In genomic region chr2:199470672-199471442, GRCh38 we compare ENCODE assay signal across 13 cellular contexts. TPM values are rescaled to one million over a fixed set of nuclear protein-coding genes. Genes with fewer than 3 reads are reported as not detected.
DNase-seq lines count a peak whose midpoint lies in the region; ATAC-seq and TF ChIP-seq lines count a peak whose summit lies in the region.
"Had no signal": no experiment of that assay in that cellular context is flagged by ENCODE, and none has a peak within 500 bp of the region (broad histone marks: within the 10 kb centered on the region; RNA-seq: fewer than 3 reads in every experiment).

No MANE protein-coding gene starts in this region.

- TF ChIP-seq CTCF in Panc1 (IDR thresholded peaks at IDR 0.05) (no peak), foreskin keratinocyte (conservative IDR thresholded peaks at IDR 0.05) (no peak), progenitor cell of endocrine pancreas (IDR thresholded peaks at IDR 0.05; ENCODE audit: unreplicated experiment) (no peak)

- H3K27ac ChIP-seq in Panc1 (ENCODE audit: low read length) (no peak overlapping the region), foreskin keratinocyte (no peak overlapping the region)
- H3K27ac ChIP-seq: esophagus squamous epithelium had no signal

- no peaks in the 10 kb centered on the region for H3K36me3 Mint-ChIP-seq in progenitor cell of endocrine pancreas (ENCODE audit: insufficient read depth)
- H3K36me3 Mint-ChIP-seq: CD8-positive, alpha-beta memory T cell had no signal

- peaks cover 12% of the 10 kb centered on the region for H3K4me1 Mint-ChIP-seq in progenitor cell of endocrine pancreas (ENCODE audit: low read depth)

- in situ Hi-C loops in Panc1 (cut with HindIII; ENCODE audit: low pct_unique_long_range_greater_than_20kb, low sequenced_read_pairs) = no loop called here

- H3K36me3 ChIP-seq in Panc1 (ENCODE audit: control insufficient read depth, insufficient read depth, low read length) = no peaks in the 10 kb centered on the region
- H3K36me3 ChIP-seq: esophagus squamous epithelium had no signal

- POLR2A ChIA-PET in Panc1 (lab: Charles Lee) = no interaction called here

- DNase-seq in DMS53 treated with DMSO at 0.1 percent for 48 hours (lab: John Stamatoyannopoulos, UW; ENCODE audit: unreplicated experiment) (peak; percentile 16), Panc1 (ENCODE audit: low read depth, low spot score) (no peak), foreskin keratinocyte (no peak), progenitor cell of endocrine pancreas (ENCODE audit: low spot score, unreplicated experiment) (no peak), NCI-H128 (lab: John Stamatoyannopoulos, UW; ENCODE audit: unreplicated experiment) (no peak), AG20443 (ENCODE audit: low spot score) (no peak)
- DNase-seq: activated CD4-positive, CD25-positive, alpha-beta regulatory T cell treated with anti-CD3 and anti-CD28 coated beads, Interleukin-2, amount 50 U/mL, for 72 hours; CD8-positive, alpha-beta memory T cell; esophagus squamous epithelium had no signal

- H3K27me3 ChIP-seq in Panc1 (ENCODE audit: control insufficient read depth, insufficient read depth, low read length) = peaks cover 4% of the 10 kb centered on the region; the same call in 1 of the 2 replicates
- peaks cover 95% of the 10 kb centered on the region for H3K27me3 ChIP-seq in foreskin keratinocyte

- H3K4me1 ChIP-seq in Panc1 (ENCODE audit: control insufficient read depth, insufficient read depth, low read length) (no peaks in the 10 kb centered on the region), foreskin keratinocyte (no peaks in the 10 kb centered on the region)

- intact Hi-C loops in Panc1 (cut with micrococcal nuclease; ENCODE audit: unreplicated experiment) = no loop called here

- H3K4me3 ChIP-seq in Panc1 (ENCODE audit: low read depth in 2 of 2, low read length in 2 of 2) = peak overlapping the region; percentile 16 to 37; a peak in 3 of 4 replicates
- H3K4me3 ChIP-seq: lung had no signal

- peaks cover 95% of the 10 kb centered on the region for H3K27me3 Mint-ChIP-seq in progenitor cell of endocrine pancreas

- no peaks in the 10 kb centered on the region for H3K9me3 Mint-ChIP-seq in progenitor cell of endocrine pancreas (ENCODE audit: low read depth)

- no peaks in the 10 kb centered on the region for H3K9me3 ChIP-seq in Panc1 (ENCODE audit: control insufficient read depth, insufficient read depth, low read depth, low read length)
- H3K9me3 ChIP-seq: esophagus squamous epithelium had no signal

- BruUV-seq in Panc1 (replicated peaks; lab: Mats Ljungman, UMichigan) = no TSS peak

- ATAC-seq in Panc1 (peak; percentile 22), foreskin keratinocyte (peak; percentile 11), HG03039 (IDR thresholded peaks at IDR 0.05; ENCODE audit: unreplicated experiment) (no peak), GM21367 (IDR thresholded peaks at IDR 0.05; ENCODE audit: unreplicated experiment) (no peak)

- CTCF ChIA-PET in Panc1 (lab: Charles Lee) = interaction anchor here (0.7 to 1.2 kb wide), 3 partner anchors 11 to 80 kb away, joined by 4 to 6 read pairs (median 5); no protein-coding TSS in a partner anchor

- no peak overlapping the region for H3K27ac Mint-ChIP-seq in progenitor cell of endocrine pancreas
- H3K27ac Mint-ChIP-seq: activated naive CD4-positive, alpha-beta T cell treated with anti-CD3 and anti-CD28 coated beads, Interleukin-2, amount 50 U/mL, for 72 hours had no signal

- peak overlapping the region; percentile 31 for H3K4me3 Mint-ChIP-seq in progenitor cell of endocrine pancreas (ENCODE audit: low read depth)
- H3K4me3 Mint-ChIP-seq: CD8-positive, alpha-beta memory T cell had no signal

RNA-seq across cellular contexts. Expression of gene SATB2, which starts 13.1 kb away (rescaled TPM):
- total RNA-seq in Panc1 (2021; ENCODE audit: unreplicated experiment) (43.2 TPM), foreskin keratinocyte (2.1 and 2.8 TPM in 2 replicates), progenitor cell of endocrine pancreas (4.4 and 4.7 TPM in 2 replicates)
- polyA plus RNA-seq in Panc1 (2012; ENCODE audit: insufficient read length) = 17.9 TPM
- 0.40 and 0.57 TPM in 2 replicates for polyA plus RNA-seq in foreskin keratinocyte
- polyA plus RNA-seq: CD8-positive, alpha-beta memory T cell had no signal

Comparison
In these comparisons a context has a peak if more than half of its experiments do, and no peak if none do; other contexts are left out.
1. ATAC-seq: peak in Panc1 (single experiment) and foreskin keratinocyte (single experiment); none in HG03039 (single experiment) and GM21367 (single experiment).